ENCODE assay signal across 1 cellular context in the genomic region with DNA sequence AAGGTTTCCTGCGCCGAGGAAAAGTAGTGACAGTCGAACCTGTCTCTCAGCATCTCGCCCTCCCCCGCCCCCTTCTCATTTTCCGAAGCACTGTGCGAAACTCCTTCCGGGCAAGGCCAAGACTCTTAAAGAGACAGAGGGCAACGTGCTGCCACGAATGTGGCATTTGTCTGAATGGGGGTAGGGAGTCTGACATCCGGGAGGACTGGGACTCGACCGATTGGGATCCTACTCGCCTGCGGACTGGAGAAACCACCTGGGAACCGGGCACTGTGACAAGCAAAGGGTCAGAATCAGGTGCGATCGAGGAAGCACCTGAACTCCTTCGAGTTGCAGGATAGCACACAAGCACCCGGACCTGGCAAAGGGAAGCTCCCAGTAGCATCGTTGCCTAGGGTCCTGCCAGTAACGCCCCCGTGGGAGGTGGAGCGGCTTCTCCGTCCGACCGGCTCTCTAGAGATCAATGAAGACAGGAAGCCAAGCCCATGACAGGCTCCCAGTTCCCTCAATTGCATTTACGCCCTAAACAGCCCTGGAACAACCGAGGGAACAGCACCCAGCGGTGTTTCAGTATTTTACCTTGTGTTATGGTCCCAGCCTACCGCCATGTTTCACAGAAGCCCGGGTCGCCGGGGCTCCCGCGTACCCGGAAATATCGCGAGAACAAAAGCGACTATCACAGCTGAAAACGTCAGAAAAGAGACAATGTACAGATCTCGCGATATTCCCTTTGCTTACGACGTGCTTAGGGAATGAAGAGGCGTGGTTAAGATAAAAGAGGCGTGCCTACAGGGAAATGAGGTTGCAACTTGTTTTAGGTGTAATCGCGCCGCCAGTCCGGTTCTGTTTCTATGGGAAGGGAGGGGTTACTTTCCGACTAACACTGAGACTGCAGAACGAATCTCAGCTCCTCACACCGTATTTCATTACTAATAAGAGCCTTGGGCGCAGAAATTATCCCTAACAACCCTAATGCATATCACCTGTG.
TF ChIP-seq lines count a peak whose summit lies in the region.

A gene with protein sequence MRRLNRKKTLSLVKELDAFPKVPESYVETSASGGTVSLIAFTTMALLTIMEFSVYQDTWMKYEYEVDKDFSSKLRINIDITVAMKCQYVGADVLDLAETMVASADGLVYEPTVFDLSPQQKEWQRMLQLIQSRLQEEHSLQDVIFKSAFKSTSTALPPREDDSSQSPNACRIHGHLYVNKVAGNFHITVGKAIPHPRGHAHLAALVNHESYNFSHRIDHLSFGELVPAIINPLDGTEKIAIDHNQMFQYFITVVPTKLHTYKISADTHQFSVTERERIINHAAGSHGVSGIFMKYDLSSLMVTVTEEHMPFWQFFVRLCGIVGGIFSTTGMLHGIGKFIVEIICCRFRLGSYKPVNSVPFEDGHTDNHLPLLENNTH (minus strand): TSS at position 637 of the 988 bp plus-strand sequence. CDS start 9,539 bp downstream, outside the sequence.

TF ChIP-seq in A549, 52 proteins besides CTCF, POLR2A, EP300 and RAD21 (continued from another document):
- TF ChIP-seq CBX2 (IDR thresholded peaks at IDR 0.05; ENCODE audit: borderline replicate concordance, low read depth) (no peak), RNF2 (IDR thresholded peaks at IDR 0.05; ENCODE audit: borderline replicate concordance, low read depth) (no peak), GATA3 (IDR thresholded peaks at IDR 0.05; ENCODE audit: borderline replicate concordance) (peak; percentile 84; the same call in 1 of the 2 replicates), ESRRA (IDR thresholded peaks at IDR 0.05; ENCODE audit: borderline replicate concordance, low read length) (no peak), CEBPB (IDR thresholded peaks at IDR 0.05) (no peak), HDAC2 (IDR thresholded peaks at IDR 0.05) (no peak; the same call in 1 of the 2 replicates), TP53 (CRISPR knock-in tag; IDR thresholded peaks at IDR 0.05) (no peak)
- TF ChIP-seq, protein P1, sequence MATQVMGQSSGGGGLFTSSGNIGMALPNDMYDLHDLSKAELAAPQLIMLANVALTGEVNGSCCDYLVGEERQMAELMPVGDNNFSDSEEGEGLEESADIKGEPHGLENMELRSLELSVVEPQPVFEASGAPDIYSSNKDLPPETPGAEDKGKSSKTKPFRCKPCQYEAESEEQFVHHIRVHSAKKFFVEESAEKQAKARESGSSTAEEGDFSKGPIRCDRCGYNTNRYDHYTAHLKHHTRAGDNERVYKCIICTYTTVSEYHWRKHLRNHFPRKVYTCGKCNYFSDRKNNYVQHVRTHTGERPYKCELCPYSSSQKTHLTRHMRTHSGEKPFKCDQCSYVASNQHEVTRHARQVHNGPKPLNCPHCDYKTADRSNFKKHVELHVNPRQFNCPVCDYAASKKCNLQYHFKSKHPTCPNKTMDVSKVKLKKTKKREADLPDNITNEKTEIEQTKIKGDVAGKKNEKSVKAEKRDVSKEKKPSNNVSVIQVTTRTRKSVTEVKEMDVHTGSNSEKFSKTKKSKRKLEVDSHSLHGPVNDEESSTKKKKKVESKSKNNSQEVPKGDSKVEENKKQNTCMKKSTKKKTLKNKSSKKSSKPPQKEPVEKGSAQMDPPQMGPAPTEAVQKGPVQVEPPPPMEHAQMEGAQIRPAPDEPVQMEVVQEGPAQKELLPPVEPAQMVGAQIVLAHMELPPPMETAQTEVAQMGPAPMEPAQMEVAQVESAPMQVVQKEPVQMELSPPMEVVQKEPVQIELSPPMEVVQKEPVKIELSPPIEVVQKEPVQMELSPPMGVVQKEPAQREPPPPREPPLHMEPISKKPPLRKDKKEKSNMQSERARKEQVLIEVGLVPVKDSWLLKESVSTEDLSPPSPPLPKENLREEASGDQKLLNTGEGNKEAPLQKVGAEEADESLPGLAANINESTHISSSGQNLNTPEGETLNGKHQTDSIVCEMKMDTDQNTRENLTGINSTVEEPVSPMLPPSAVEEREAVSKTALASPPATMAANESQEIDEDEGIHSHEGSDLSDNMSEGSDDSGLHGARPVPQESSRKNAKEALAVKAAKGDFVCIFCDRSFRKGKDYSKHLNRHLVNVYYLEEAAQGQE (IDR thresholded peaks at IDR 0.05) = peak; percentile 99
- TF ChIP-seq, protein P2, sequence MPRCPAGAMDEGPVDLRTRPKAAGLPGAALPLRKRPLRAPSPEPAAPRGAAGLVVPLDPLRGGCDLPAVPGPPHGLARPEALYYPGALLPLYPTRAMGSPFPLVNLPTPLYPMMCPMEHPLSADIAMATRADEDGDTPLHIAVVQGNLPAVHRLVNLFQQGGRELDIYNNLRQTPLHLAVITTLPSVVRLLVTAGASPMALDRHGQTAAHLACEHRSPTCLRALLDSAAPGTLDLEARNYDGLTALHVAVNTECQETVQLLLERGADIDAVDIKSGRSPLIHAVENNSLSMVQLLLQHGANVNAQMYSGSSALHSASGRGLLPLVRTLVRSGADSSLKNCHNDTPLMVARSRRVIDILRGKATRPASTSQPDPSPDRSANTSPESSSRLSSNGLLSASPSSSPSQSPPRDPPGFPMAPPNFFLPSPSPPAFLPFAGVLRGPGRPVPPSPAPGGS (IDR thresholded peaks at IDR 0.05) = peak; percentile 61; the same call in 1 of the 3 replicates
